In genomic region chr13:54234607-54235006, GRCh38 we compare ENCODE assay signal across 28 cellular contexts.
"Had no signal": no experiment of that assay in that cellular context is flagged by ENCODE, and none has a peak within 500 bp of the region (broad histone marks: within the 10 kb centered on the region; RNA-seq: fewer than 3 reads in every experiment).

No MANE protein-coding gene starts in this region.

- H3K27ac Mint-ChIP-seq: stimulated activated effector memory CD8-positive, alpha-beta T cell treated with anti-CD3 and anti-CD28 coated beads, Interleukin-12 subunit alpha, Interleukin-12 subunit beta, amount 100 ng/mL, for 72 hours; stimulated activated memory B cell treated with anti-CD40 and anti-IgM and Interleukin-4, amounts not matched to agents 10 μg/mL and 1 μg/mL and 100 μg/mL, for 72 hours; stimulated activated naive B cell treated with anti-CD40 and anti-IgM and Interleukin-4, amounts not matched to agents 10 μg/mL and 1 μg/mL and 100 μg/mL, for 72 hours; stimulated activated naive CD8-positive, alpha-beta T cell treated with anti-CD3 and anti-CD28 coated beads, Interleukin-15, amount 100 ng/mL, for 72 hours; stimulated activated naive CD8-positive, alpha-beta T cell treated with anti-CD3 and anti-CD28 coated beads, Interleukin-15, Interleukin-2, amounts not matched to agents 100 ng/mL and 50 ng/mL, for 24 hours; type B pancreatic cell had no signal

- H3K9me3 ChIP-seq: stomach, suprapubic skin, testis, thoracic aorta, thyroid gland, tibial artery, tibial nerve, upper lobe of left lung, upper lobe of right lung, uterus, vagina had no signal

- H3K27me3 ChIP-seq: stomach, suprapubic skin, testis, thyroid gland, tibial artery, tibial nerve, transverse colon, upper lobe of left lung, upper lobe of right lung, uterus, vagina had no signal

- H3K4me3 Mint-ChIP-seq: stimulated activated effector memory CD8-positive, alpha-beta T cell treated with anti-CD3 and anti-CD28 coated beads, Interleukin-12 subunit alpha, Interleukin-12 subunit beta, amount 100 ng/mL, for 72 hours; stimulated activated memory B cell treated with anti-CD40 and anti-IgM and Interleukin-4, amounts not matched to agents 10 μg/mL and 1 μg/mL and 100 μg/mL, for 72 hours; stimulated activated naive B cell treated with anti-CD40 and anti-IgM and Interleukin-4, amounts not matched to agents 10 μg/mL and 1 μg/mL and 100 μg/mL, for 72 hours; stimulated activated naive CD8-positive, alpha-beta T cell treated with anti-CD3 and anti-CD28 coated beads, Interleukin-15, amount 100 ng/mL, for 72 hours; stimulated activated naive CD8-positive, alpha-beta T cell treated with anti-CD3 and anti-CD28 coated beads, Interleukin-15, Interleukin-2, amounts not matched to agents 100 ng/mL and 50 ng/mL, for 24 hours; type B pancreatic cell had no signal

- H3K9me3 Mint-ChIP-seq: type B pancreatic cell had no signal

- H3K36me3 Mint-ChIP-seq: stimulated activated effector memory CD8-positive, alpha-beta T cell treated with anti-CD3 and anti-CD28 coated beads, Interleukin-12 subunit alpha, Interleukin-12 subunit beta, amount 100 ng/mL, for 72 hours; stimulated activated memory B cell treated with anti-CD40 and anti-IgM and Interleukin-4, amounts not matched to agents 10 μg/mL and 1 μg/mL and 100 μg/mL, for 72 hours; stimulated activated naive B cell treated with anti-CD40 and anti-IgM and Interleukin-4, amounts not matched to agents 10 μg/mL and 1 μg/mL and 100 μg/mL, for 72 hours; type B pancreatic cell had no signal

- H3K27me3 Mint-ChIP-seq: stimulated activated memory B cell treated with anti-CD40 and anti-IgM and Interleukin-4, amounts not matched to agents 10 μg/mL and 1 μg/mL and 100 μg/mL, for 72 hours; stimulated activated naive B cell treated with anti-CD40 and anti-IgM and Interleukin-4, amounts not matched to agents 10 μg/mL and 1 μg/mL and 100 μg/mL, for 72 hours; stimulated activated naive CD8-positive, alpha-beta T cell treated with anti-CD3 and anti-CD28 coated beads, Interleukin-15, amount 100 ng/mL, for 72 hours; stimulated activated naive CD8-positive, alpha-beta T cell treated with anti-CD3 and anti-CD28 coated beads, Interleukin-15, Interleukin-2, amounts not matched to agents 100 ng/mL and 50 ng/mL, for 24 hours; type B pancreatic cell had no signal

- ATAC-seq: stimulated activated effector memory CD8-positive, alpha-beta T cell treated with anti-CD3 and anti-CD28 coated beads, Interleukin-12 subunit alpha, Interleukin-12 subunit beta, amount 100 ng/mL, for 72 hours; stimulated activated memory B cell treated with anti-CD40 and anti-IgM and Interleukin-4, amounts not matched to agents 10 μg/mL and 1 μg/mL and 100 μg/mL, for 72 hours; stimulated activated naive B cell treated with anti-CD40 and anti-IgM and Interleukin-4, amounts not matched to agents 10 μg/mL and 1 μg/mL and 100 μg/mL, for 72 hours; stimulated activated naive CD8-positive, alpha-beta T cell treated with anti-CD3 and anti-CD28 coated beads, Interleukin-15, amount 100 ng/mL, for 72 hours; stimulated activated naive CD8-positive, alpha-beta T cell treated with anti-CD3 and anti-CD28 coated beads, Interleukin-15, Interleukin-2, amounts not matched to agents 100 U/mL and 50 U/mL, for 24 hours; upper lobe of right lung had no signal

- DNase-seq: stimulated activated CD4-positive, alpha-beta T cell treated with anti-CD3 and anti-CD28 coated beads, Interleukin-2, amount 100 ng/mL, for 48 hours; stimulated activated CD4-positive, alpha-beta T cell treated with anti-CD3 and anti-CD28 coated beads, Interleukin-4, amount 100 ng/mL, for 1 hour; stimulated activated CD4-positive, alpha-beta T cell treated with anti-CD3 and anti-CD28 coated beads, Interleukin-4, amount 100 ng/mL, for 24 hours; stimulated activated CD4-positive, alpha-beta T cell treated with anti-CD3 and anti-CD28 coated beads, Interleukin-4, amount 100 ng/mL, for 4 hours; stimulated activated CD8-positive, alpha-beta memory T cell treated with anti-CD3 and anti-CD28 coated beads, Interleukin-4, amount 100 ng/mL, for 48 hours; stimulated activated naive B cell treated with anti-CD40 and anti-IgM and Interleukin-4, amounts not matched to agents 10 μg/mL and 1 μg/mL and 100 μg/mL, for 72 hours; stimulated activated naive CD4-positive, alpha-beta T cell; stimulated activated naive CD4-positive, alpha-beta T cell treated with Interleukin-2 at 50 U/mL for 16 hours; stimulated activated naive CD8-positive, alpha-beta T cell treated with anti-CD3 and anti-CD28 coated beads, Interleukin-15, amount 100 ng/mL, for 72 hours; stimulated activated naive CD8-positive, alpha-beta T cell treated with anti-CD3 and anti-CD28 coated beads, Interleukin-15, Interleukin-2, amounts not matched to agents 100 U/mL and 50 U/mL, for 24 hours; stomach; substantia nigra; testis; thyroid gland; tibial artery; transverse colon; trophoblast cell; upper lobe of left lung; upper lobe of right lung; uterus had no signal

- H3K4me1 Mint-ChIP-seq: stimulated activated effector memory CD8-positive, alpha-beta T cell treated with anti-CD3 and anti-CD28 coated beads, Interleukin-12 subunit alpha, Interleukin-12 subunit beta, amount 100 ng/mL, for 72 hours; stimulated activated memory B cell treated with anti-CD40 and anti-IgM and Interleukin-4, amounts not matched to agents 10 μg/mL and 1 μg/mL and 100 μg/mL, for 72 hours; stimulated activated naive B cell treated with anti-CD40 and anti-IgM and Interleukin-4, amounts not matched to agents 10 μg/mL and 1 μg/mL and 100 μg/mL, for 72 hours; stimulated activated naive CD8-positive, alpha-beta T cell treated with anti-CD3 and anti-CD28 coated beads, Interleukin-15, amount 100 ng/mL, for 72 hours had no signal

- H3K36me3 ChIP-seq: stomach, suprapubic skin, thoracic aorta, thyroid gland, tibial artery, tibial nerve, transverse colon, upper lobe of left lung, upper lobe of right lung, uterus, vagina had no signal

- H3K4me1 ChIP-seq: stomach, suprapubic skin, testis, thyroid gland, tibial artery, tibial nerve, transverse colon, upper lobe of left lung, upper lobe of right lung, uterus, vagina had no signal

- H3K4me3 ChIP-seq: stomach, suprapubic skin, testis, thoracic aorta, thyroid gland, tibial artery, tibial nerve, transverse colon, upper lobe of left lung, upper lobe of right lung, uterus, vagina had no signal

- H3K27ac ChIP-seq: stomach, suprapubic skin, testis, thoracic aorta, thyroid gland, tibial artery, tibial nerve, transverse colon, upper lobe of left lung, upper lobe of right lung, uterus, vagina had no signal
